9 cellular contexts compared by ENCODE assay signal in the genomic region with DNA sequence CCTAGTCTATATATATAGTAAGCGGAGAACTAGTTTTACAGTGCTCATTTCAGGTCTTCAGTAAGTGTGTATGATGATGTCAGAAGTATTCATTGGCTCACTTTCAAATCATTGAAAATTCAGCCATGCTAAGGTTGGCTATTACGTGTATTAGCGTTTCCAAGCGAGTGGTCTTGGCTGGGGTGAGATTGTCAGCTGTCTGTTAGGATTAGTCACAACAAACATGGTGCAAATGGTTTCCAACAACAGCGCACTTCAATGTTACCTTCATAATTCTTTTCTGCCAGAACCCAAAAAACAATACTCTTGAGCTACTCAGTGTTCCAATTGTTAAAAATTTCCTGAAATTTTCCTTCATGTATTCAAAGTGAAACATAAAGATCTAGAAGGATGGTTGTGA.
DNase-seq lines count a peak whose midpoint lies in the region; ATAC-seq, FAIRE-seq and TF ChIP-seq lines count a peak whose summit lies in the region.
"Had no signal": no experiment of that assay in that cellular context is flagged by ENCODE, and none has a peak within 500 bp of the region (broad histone marks: within the 10 kb centered on the region; RNA-seq: fewer than 3 reads in every experiment).

No MANE protein-coding gene starts in this region.

- peak overlapping the region; percentile 27 for H3K4me2 ChIP-seq in astrocyte (ENCODE audit: low read length)
- peak overlapping the region; percentile 4 for H3K4me2 ChIP-seq in smooth muscle cell

- peaks cover 94% of the 10 kb centered on the region for H3K79me2 ChIP-seq in astrocyte (ENCODE audit: insufficient read depth, low read length)
- H3K79me2 ChIP-seq in smooth muscle cell (ENCODE audit: low read depth), result peaks cover 94% of the 10 kb centered on the region

- no peaks in the 10 kb centered on the region for H3K9me3 Mint-ChIP-seq in astrocyte (ENCODE audit: unreplicated experiment)

- no peaks in the 10 kb centered on the region for H3K27me3 Mint-ChIP-seq in astrocyte (ENCODE audit: low read depth, unreplicated experiment)

- H3K36me3 ChIP-seq in astrocyte (ENCODE audit: insufficient read depth, low read length) (peaks cover 38% of the 10 kb centered on the region), smooth muscle cell (ENCODE audit: low read depth) (no peaks in the 10 kb centered on the region)

- TF ChIP-seq CTCF in astrocyte (IDR thresholded peaks at IDR 0.05; ENCODE audit: insufficient read depth, low read depth, low read length), result no peak
- no peak for TF ChIP-seq CTCF in smooth muscle cell (IDR thresholded peaks at IDR 0.05; ENCODE audit: borderline replicate concordance, insufficient read depth, poor library complexity, severe bottlenecking)

- H3K9ac ChIP-seq in astrocyte (ENCODE audit: low read length), result no peak overlapping the region
- H3K9ac ChIP-seq in smooth muscle cell (ENCODE audit: low read depth), result no peak overlapping the region

- FAIRE-seq in astrocyte (lab: Jason Lieb, UNC), result no peak

- H3K4me3 Mint-ChIP-seq in astrocyte (ENCODE audit: unreplicated experiment), result peak overlapping the region; percentile 0

- H3K9me3 ChIP-seq in astrocyte (ENCODE audit: insufficient read depth, low read depth, low read length) (no peaks in the 10 kb centered on the region), smooth muscle cell (replicated peaks; ENCODE audit: low read depth) (no peaks in the 10 kb centered on the region)

- DNase-seq in M059J (ENCODE audit: low read depth) (peak; percentile 63), astrocyte (ENCODE audit: low read depth) (peak; percentile 65), iris pigment epithelial cell (ENCODE audit: low read depth) (peak; percentile 26), smooth muscle cell (lab: John Stamatoyannopoulos, UW; ENCODE audit: unreplicated experiment) (no peak), NCI-H526 treated with DMSO at 0.1 percent for 48 hours (lab: John Stamatoyannopoulos, UW) (no peak), NCI-H1417 (lab: John Stamatoyannopoulos, UW) (no peak), RKO (ENCODE audit: low spot score) (no peak)
- DNase-seq: mesenchymal stem cell had no signal

- peaks cover 14% of the 10 kb centered on the region for H3F3A ChIP-seq in smooth muscle cell (ENCODE audit: low read depth)

- 95% methylated on average over 5 of the region's 5 CpGs for WGBS in smooth muscle cell (ENCODE audit: low lambda C conversion rate)

- peaks cover 26% of the 10 kb centered on the region for H4K20me1 ChIP-seq in astrocyte (ENCODE audit: insufficient read depth, low read length)
- no peaks in the 10 kb centered on the region for H4K20me1 ChIP-seq in smooth muscle cell (ENCODE audit: low read depth)

- no peak overlapping the region for H3K27ac Mint-ChIP-seq in astrocyte (ENCODE audit: unreplicated experiment)

- H2AFZ ChIP-seq in astrocyte (ENCODE audit: low read depth, low read length), result no peak overlapping the region
- H2AFZ ChIP-seq in smooth muscle cell (ENCODE audit: low read depth), result no peak overlapping the region

- peaks cover 26% of the 10 kb centered on the region for H3K4me1 ChIP-seq in astrocyte (ENCODE audit: insufficient read depth, low read length)
- H3K4me1 ChIP-seq in smooth muscle cell (ENCODE audit: low read depth), result no peaks in the 10 kb centered on the region

- peaks cover 11% of the 10 kb centered on the region for H3K36me3 Mint-ChIP-seq in astrocyte (ENCODE audit: low read depth, unreplicated experiment)

- no peak for ATAC-seq in GM19397 (IDR thresholded peaks at IDR 0.05; ENCODE audit: unreplicated experiment)

- H3K27ac ChIP-seq in astrocyte (ENCODE audit: low read depth, low read length) (peak overlapping the region; percentile 43), smooth muscle cell (ENCODE audit: low read depth) (peak overlapping the region; percentile 97)

- peaks cover 36% of the 10 kb centered on the region for H3K4me1 Mint-ChIP-seq in astrocyte (ENCODE audit: low read depth, unreplicated experiment)

- H3K4me3 ChIP-seq in astrocyte (ENCODE audit: insufficient read depth, low read depth, low read length) (no peak overlapping the region), smooth muscle cell (peak overlapping the region; percentile 85)

- no peaks in the 10 kb centered on the region for H3K27me3 ChIP-seq in astrocyte (ENCODE audit: insufficient read depth, low read length)
- H3K27me3 ChIP-seq in smooth muscle cell (ENCODE audit: low read depth), result no peaks in the 10 kb centered on the region

Comparison
In these comparisons a context has a peak if more than half of its experiments do, and no peak if none do; other contexts are left out.
1. DNase-seq: peak in M059J (single experiment), astrocyte (single experiment) and iris pigment epithelial cell (single experiment); none in smooth muscle cell (single experiment), NCI-H526 treated with DMSO at 0.1 percent for 48 hours (single experiment), NCI-H1417 (0 of 3) and RKO (single experiment).